In the genomic region with DNA sequence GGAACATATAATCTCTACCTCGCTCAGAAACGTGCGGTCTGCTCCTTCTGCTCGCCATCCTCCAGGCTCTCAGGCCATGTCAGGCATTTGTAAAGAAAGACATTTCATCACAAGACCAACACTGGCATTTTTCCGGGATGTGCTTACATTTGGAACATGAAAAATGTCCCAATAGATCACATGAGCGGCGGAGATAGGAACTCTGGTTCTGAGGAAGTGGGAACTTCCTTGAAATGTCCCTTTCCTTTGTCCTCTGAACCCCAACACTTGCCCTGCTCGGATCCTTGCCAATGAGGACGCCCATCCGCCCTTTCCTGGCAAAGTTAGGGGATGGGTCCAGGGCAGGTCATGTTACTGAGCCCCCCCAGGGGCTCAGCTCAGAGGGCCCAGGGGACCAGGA, we compare ENCODE assay signal across 17 cellular contexts.
A peak's percentile ranks its signal among the peaks of the same experiment; 100 is the strongest.
DNase-seq lines count a peak whose midpoint lies in the region; ATAC-seq, FAIRE-seq and TF ChIP-seq lines count a peak whose summit lies in the region.
"Had no signal": no experiment of that assay in that cellular context is flagged by ENCODE, and none has a peak within 500 bp of the region (broad histone marks: within the 10 kb centered on the region; RNA-seq: fewer than 3 reads in every experiment).

No MANE protein-coding gene starts in this region.

- H3K9ac ChIP-seq in kidney (ENCODE audit: low read length in 2 of 2): no peak overlapping the region

- no peak for FAIRE-seq in kidney (lab: Jason Lieb, UNC)
- FAIRE-seq: H1, K562 had no signal

- WGBS in right cardiac atrium: 67% methylated on average over 10 of the region's 10 CpGs

- H3K36me3 ChIP-seq in kidney (ENCODE audit: control insufficient read depth in 1 of 2, insufficient read depth in 2 of 2, low read length in 2 of 2): no peaks in the 10 kb centered on the region

- no peaks in the 10 kb centered on the region for H3K9me3 ChIP-seq in right cardiac atrium (ENCODE audit: control insufficient read depth, low read length)
- no peaks in the 10 kb centered on the region for H3K9me3 ChIP-seq in kidney (ENCODE audit: control insufficient read depth in 1 of 2, low read length in 2 of 2)

- no peaks in the 10 kb centered on the region for H3K27me3 ChIP-seq in right cardiac atrium (ENCODE audit: control insufficient read depth, insufficient read depth)

- H3K4me3 ChIP-seq in right cardiac atrium (ENCODE audit: low read length) (no peak overlapping the region), kidney (ENCODE audit: low read length in 2 of 2) (no peak overlapping the region)
- H3K4me3 ChIP-seq: K562, PC-9 had no signal

- no peak for TF ChIP-seq CTCF in kidney (IDR thresholded peaks at IDR 0.05; ENCODE audit: borderline replicate concordance, extremely low read depth, insufficient read depth)

- intact Hi-C loops in Right ventricle myocardium superior (cut with DNase I): no loop called here
- intact Hi-C loops in right cardiac atrium (cut with DNase I): no loop called here
- intact Hi-C loops in kidney (cut with DNase I): no loop called here

- H3K4me1 ChIP-seq in right cardiac atrium (ENCODE audit: control insufficient read depth, insufficient read depth, low read length) (peaks cover 2% of the 10 kb centered on the region), kidney (ENCODE audit: control insufficient read depth in 1 of 2, insufficient read depth in 1 of 2, low read depth in 1 of 2, low read length in 2 of 2) (no peaks in the 10 kb centered on the region)

- H3K27ac ChIP-seq in right cardiac atrium (ENCODE audit: low read length): no peak overlapping the region
- H3K27ac ChIP-seq in kidney (ENCODE audit: low read depth in 2 of 2, low read length in 2 of 2): no peak overlapping the region
- H3K27ac ChIP-seq: PC-9 had no signal

- DNase-seq in Right ventricle myocardium superior (peak; percentile 57), right cardiac atrium (peak; percentile 37 to 75 (median 62)), pons (ENCODE audit: low spot score) (peak; percentile 28), NCI-H1105 treated with DMSO at 0.1 percent for 48 hours (lab: John Stamatoyannopoulos, UW) (no peak), SW 1271 (lab: John Stamatoyannopoulos, UW) (no peak), kidney (no peak)
- DNase-seq: Calu3; CD4-positive, alpha-beta T cell; DMS53; NCI-H1417 treated with DMSO at 0.1 percent for 48 hours; NCI-H2029 treated with DMSO at 0.1 percent for 48 hours; NCI-H2171 treated with DMSO at 0.1 percent for 48 hours; NCI-H524; PC-9 had no signal

- ATAC-seq in Right ventricle myocardium superior (ENCODE audit: poor library complexity) (peak; percentile 57), right cardiac atrium (peak; percentile 44 to 67), HG03565 (IDR thresholded peaks at IDR 0.05; ENCODE audit: unreplicated experiment) (no peak)
- ATAC-seq: K562 had no signal

Comparison
In these comparisons a context has a peak if more than half of its experiments do, and no peak if none do; other contexts are left out.
1. DNase-seq: peak in Right ventricle myocardium superior (single experiment), right cardiac atrium (3 of 3) and pons (single experiment); none in NCI-H1105 treated with DMSO at 0.1 percent for 48 hours (single experiment), SW 1271 (0 of 2) and kidney (single experiment).